Comparison of ENCODE assay signal across 24 cellular contexts in genomic region chr11:74626604-74627003, GRCh38. TPM values are rescaled to one million over a fixed set of nuclear protein-coding genes. Genes with fewer than 3 reads are reported as not detected.
DNase-seq lines count a peak whose midpoint lies in the region; ATAC-seq, FAIRE-seq and TF ChIP-seq lines count a peak whose summit lies in the region.
"Had no signal": no experiment of that assay in that cellular context is flagged by ENCODE, and none has a peak within 500 bp of the region (broad histone marks: within the 10 kb centered on the region; RNA-seq: fewer than 3 reads in every experiment).

No MANE protein-coding gene starts in this region.

- H3K4me3 ChIP-seq in trophoblast cell (ENCODE audit: low read depth, low read length) (no peak overlapping the region), uterus (no peak overlapping the region)
- H3K4me3 ChIP-seq: BLaER1, GM12878 had no signal

- no peak overlapping the region for H4K12ac ChIP-seq in trophoblast cell (ENCODE audit: low read depth, low read length)

- no peak overlapping the region for H3K4me2 ChIP-seq in trophoblast cell (ENCODE audit: low read length)
- H3K4me2 ChIP-seq: BLaER1 had no signal

- H2BK5ac ChIP-seq in trophoblast cell (ENCODE audit: low read depth, low read length, poor library complexity), result no peak overlapping the region

- no peak for TF ChIP-seq POLR2A in GM12891 (IDR thresholded peaks at IDR 0.05; ENCODE audit: low read depth, low read length)
- no peak for TF ChIP-seq POLR2A in uterus (IDR thresholded peaks at IDR 0.05)

- no peak overlapping the region for H3K23ac ChIP-seq in trophoblast cell (ENCODE audit: low read length)

- no peak for ATAC-seq in GM21367 (IDR thresholded peaks at IDR 0.05; ENCODE audit: unreplicated experiment)

- TF ChIP-seq CTCF in uterus (IDR thresholded peaks at IDR 0.05), result no peak

- H3K4me3 Mint-ChIP-seq in dendritic cell treated with granulocyte-macrophage colony-stimulating factor and Interleukin-4, amounts not matched to agents 40 ng/mL and 50 ng/mL, for 4 days, result no peak overlapping the region
- H3K4me3 Mint-ChIP-seq: CD14-positive monocyte; CD4-positive, alpha-beta memory T cell; CD4-positive, CD25-positive, alpha-beta regulatory T cell; CD8-positive, alpha-beta memory T cell had no signal

- peaks cover 35% of the 10 kb centered on the region for H3K4me1 Mint-ChIP-seq in dendritic cell treated with granulocyte-macrophage colony-stimulating factor and Interleukin-4, amounts not matched to agents 40 ng/mL and 50 ng/mL, for 4 days (ENCODE audit: low read depth)
- H3K4me1 Mint-ChIP-seq: CD4-positive, alpha-beta memory T cell; CD8-positive, alpha-beta memory T cell had no signal

- H3K36me3 ChIP-seq in trophoblast cell (ENCODE audit: control insufficient read depth in 1 of 2, insufficient read depth in 2 of 2, low read length in 2 of 2), result peaks cover 0 to 2% of the 10 kb centered on the region in 2 experiments
- no peaks in the 10 kb centered on the region for H3K36me3 ChIP-seq in uterus

- H3K9me3 ChIP-seq in trophoblast cell (ENCODE audit: insufficient read depth, low read depth, low read length) (no peaks in the 10 kb centered on the region), uterus (no peaks in the 10 kb centered on the region)
- H3K9me3 ChIP-seq: BE2C, BLaER1, Caco-2 had no signal

- H4K8ac ChIP-seq in trophoblast cell (ENCODE audit: low read depth, low read length), result no peak overlapping the region

- no peak overlapping the region for H3K18ac ChIP-seq in trophoblast cell (ENCODE audit: low read length)

- H3K9ac ChIP-seq in trophoblast cell (ENCODE audit: low read length), result no peak overlapping the region
- H3K9ac ChIP-seq: BLaER1 had no signal

- peaks cover 40% of the 10 kb centered on the region for H3K36me3 Mint-ChIP-seq in dendritic cell treated with granulocyte-macrophage colony-stimulating factor and Interleukin-4, amounts not matched to agents 40 ng/mL and 50 ng/mL, for 4 days (ENCODE audit: low read depth)

- no peak overlapping the region for H2AFZ ChIP-seq in trophoblast cell (ENCODE audit: insufficient read depth, low read length, poor library complexity)

- H3K27ac Mint-ChIP-seq in dendritic cell treated with granulocyte-macrophage colony-stimulating factor and Interleukin-4, amounts not matched to agents 40 ng/mL and 50 ng/mL, for 4 days, result peak overlapping the region; percentile 41
- H3K27ac Mint-ChIP-seq: CD14-positive monocyte; CD4-positive, alpha-beta memory T cell; CD8-positive, alpha-beta memory T cell had no signal

- H3K4me1 ChIP-seq in trophoblast cell (ENCODE audit: control insufficient read depth in 1 of 2, insufficient read depth in 2 of 2, low read length in 2 of 2) (peaks cover 0 to 1% of the 10 kb centered on the region in 2 experiments), uterus (peaks cover 0 to 6% of the 10 kb centered on the region in 2 donors)
- H3K4me1 ChIP-seq: BE2C, BLaER1, Caco-2 had no signal

- DNase-seq in GM12891 (ENCODE audit: insufficient read length, low spot score) (no peak), SK-MEL-5 (ENCODE audit: low read depth, low spot score) (peak; percentile 37), trophoblast cell (peak; percentile 77 to 95), uterus (no peak), COR-L47 (lab: John Stamatoyannopoulos, UW) (no peak)
- DNase-seq: 8988T; ACHN; BE2C; C1 segment of cervical spinal cord; Caco-2; Calu3; CD4-positive, alpha-beta memory T cell; CD4-positive, CD25-positive, alpha-beta regulatory T cell; CD8-positive, alpha-beta memory T cell; DMS53; DMS79; DND-41; EL; GDM1 had no signal

- FAIRE-seq in GM12891 (lab: Jason Lieb, UNC), result peak; percentile 50

- H3K27ac ChIP-seq in trophoblast cell (ENCODE audit: low read depth, low read length) (no peak overlapping the region), uterus (no peak overlapping the region)
- H3K27ac ChIP-seq: BLaER1 had no signal

- H2BK12ac ChIP-seq in trophoblast cell (ENCODE audit: low read length), result no peak overlapping the region

- H2BK120ac ChIP-seq in trophoblast cell (ENCODE audit: insufficient read depth, low read length, poor library complexity), result no peak overlapping the region

- H4K91ac ChIP-seq in trophoblast cell (ENCODE audit: low read depth, low read length), result no peak overlapping the region

- H3K14ac ChIP-seq in trophoblast cell (ENCODE audit: low read length), result no peak overlapping the region

- no peak overlapping the region for H3K4ac ChIP-seq in trophoblast cell (ENCODE audit: low read depth, low read length)

- no peaks in the 10 kb centered on the region for H3K9me3 Mint-ChIP-seq in dendritic cell treated with granulocyte-macrophage colony-stimulating factor and Interleukin-4, amounts not matched to agents 40 ng/mL and 50 ng/mL, for 4 days
- H3K9me3 Mint-ChIP-seq: CD4-positive, alpha-beta memory T cell; CD4-positive, CD25-positive, alpha-beta regulatory T cell; CD8-positive, alpha-beta memory T cell had no signal

- H3K79me2 ChIP-seq in trophoblast cell (ENCODE audit: control insufficient read depth, insufficient read depth, low read length, poor library complexity), result no peaks in the 10 kb centered on the region

- no CpG with 5 or more reads among the region's 5 CpGs for WGBS in trophoblast cell (ENCODE audit: extremely low coverage, insufficient coverage, insufficient read length)

- H3K79me1 ChIP-seq in trophoblast cell (ENCODE audit: low read length), result no peaks in the 10 kb centered on the region

- H3K27me3 Mint-ChIP-seq in dendritic cell treated with granulocyte-macrophage colony-stimulating factor and Interleukin-4, amounts not matched to agents 40 ng/mL and 50 ng/mL, for 4 days, result no peaks in the 10 kb centered on the region
- H3K27me3 Mint-ChIP-seq: CD4-positive, alpha-beta memory T cell; CD4-positive, CD25-positive, alpha-beta regulatory T cell; CD8-positive, alpha-beta memory T cell had no signal

- in situ Hi-C loops in SK-MEL-5 (cut with HindIII; ENCODE audit: low pct_unique_long_range_greater_than_20kb, low sequenced_read_pairs), result no loop called here

- H2AK5ac ChIP-seq in trophoblast cell (ENCODE audit: low read length), result no peak overlapping the region

- H3K27me3 ChIP-seq in trophoblast cell (ENCODE audit: insufficient read depth, low read length) (no peaks in the 10 kb centered on the region), uterus (no peaks in the 10 kb centered on the region)
- H3K27me3 ChIP-seq: BE2C, BLaER1 had no signal

- intact Hi-C loops in dendritic cell treated with granulocyte-macrophage colony-stimulating factor and Interleukin-4, amounts not matched to agents 40 ng/mL and 50 ng/mL, for 4 days (cut with micrococcal nuclease), result no loop called here
- intact Hi-C loops in uterus (cut with DNase I; ENCODE audit: low total_unique reads), result no loop called here

TF ChIP-seq in GM12891, 5 proteins besides CTCF, POLR2A, EP300 and RAD21:
- TF ChIP-seq TAF1 (IDR thresholded peaks at IDR 0.05; ENCODE audit: low read depth, low read length), result no peak

RNA-seq across cellular contexts. Expression of gene POLD3, which starts 34.2 kb away (rescaled TPM):
- 15.9 TPM for polyA plus RNA-seq in GM12891 (2012; ENCODE audit: low read depth, missing spikeins)
- total RNA-seq in SK-MEL-5 (2014; rRNA removed; shearing (Covaris generic)), result 16.1 and 17.5 TPM in 2 replicates
- polyA plus RNA-seq in SK-MEL-5 (2015; cell fraction: cytosol; rRNA removed), result 11.7 and 14.0 TPM in 2 replicates
- polyA plus RNA-seq in SK-MEL-5 (2015; cell fraction: nucleus; rRNA removed), result 76.8 and 78.6 TPM in 2 replicates
- 17.3 and 18.4 TPM in 2 replicates for polyA plus RNA-seq in trophoblast cell (2013)
- total RNA-seq in uterus, result 10 to 100 TPM; 10.3 to 32.1 (median 21.3) TPM

Comparison
In these comparisons a context has a peak if more than half of its experiments do, and no peak if none do; other contexts are left out.
1. DNase-seq: peak in SK-MEL-5 (single experiment) and trophoblast cell (2 of 2); none in GM12891 (single experiment), uterus (0 of 2) and COR-L47 (single experiment).